ENCODE assay signal across 19 cellular contexts in genomic region chr6:34120953-34121675, GRCh38. TPM values are rescaled to one million over a fixed set of nuclear protein-coding genes. Genes with fewer than 3 reads are reported as not detected.
"Had no signal": no experiment of that assay in that cellular context is flagged by ENCODE, and none has a peak within 500 bp of the region (broad histone marks: within the 10 kb centered on the region; RNA-seq: fewer than 3 reads in every experiment).

No MANE protein-coding gene starts in this region.

- H3K9me3 ChIP-seq: body of pancreas, pancreas, thyroid gland had no signal

- H3K4me3 Mint-ChIP-seq: central memory CD8-positive, alpha-beta T cell; effector memory CD8-positive, alpha-beta T cell; neural crest cell had no signal

- ATAC-seq: body of pancreas; effector memory CD8-positive, alpha-beta T cell; left ventricle myocardium superior; pancreas had no signal

- H3K9me3 Mint-ChIP-seq: activated T-helper 2 cell treated with anti-CD3 and anti-CD28 coated beads, Interferon-gamma antibody, Interleukin-2, Interleukin-4, amounts not matched to agents 10 μg/mL and 5 μg/mL and 100 μg/mL, durations not matched to agents 14 hours and 24 hours and 36 hours; central memory CD8-positive, alpha-beta T cell; effector memory CD8-positive, alpha-beta T cell; neural crest cell had no signal

- H3K27me3 ChIP-seq: body of pancreas, pancreas, thyroid gland had no signal

- H3K36me3 ChIP-seq: pancreas, thyroid gland had no signal

- DNase-seq: activated CD4-positive, alpha-beta T cell treated with anti-CD3 and anti-CD28 coated beads for 48 hours; activated CD8-positive, alpha-beta memory T cell treated with anti-CD3 and anti-CD28 coated beads for 24 hours; activated naive CD4-positive, alpha-beta T cell treated with anti-CD3 and anti-CD28 coated beads, Interleukin-2, amount 50 U/mL, for 16 hours; amniotic stem cell; body of pancreas; effector memory CD8-positive, alpha-beta T cell; erythroblast; kidney; left ventricle myocardium superior; pancreas; stimulated activated CD4-positive, alpha-beta T cell treated with anti-CD3 and anti-CD28 coated beads, Interleukin-15, amount 100 ng/mL, for 24 hours; stimulated activated CD4-positive, alpha-beta T cell treated with anti-CD3 and anti-CD28 coated beads, Interleukin-4, amount 100 ng/mL, for 4 hours; T1000; thyroid gland had no signal

- H3K27ac ChIP-seq: body of pancreas, pancreas, thyroid gland, VCaP had no signal

- H3K4me1 ChIP-seq: body of pancreas, pancreas, thyroid gland had no signal

- H3K4me3 ChIP-seq: body of pancreas, pancreas, thyroid gland had no signal

- H3K27ac Mint-ChIP-seq: activated T-helper 2 cell treated with anti-CD3 and anti-CD28 coated beads, Interferon-gamma antibody, Interleukin-2, Interleukin-4, amounts not matched to agents 10 μg/mL and 5 μg/mL and 100 μg/mL, durations not matched to agents 14 hours and 24 hours and 36 hours; effector memory CD8-positive, alpha-beta T cell had no signal

- H3K4me1 Mint-ChIP-seq: neural crest cell had no signal

RNA-seq across cellular contexts. Expression of gene GRM4, which starts 24.8 kb away (rescaled TPM):
- total RNA-seq: activated T-helper 2 cell treated with anti-CD3 and anti-CD28 coated beads, Interferon-gamma antibody, Interleukin-2, Interleukin-4, amounts not matched to agents 10 μg/mL and 5 μg/mL and 100 μg/mL, durations not matched to agents 14 hours and 24 hours and 36 hours; kidney; left ventricle myocardium superior; mesenteric fat pad; neural crest cell had no signal
